Comparison of ENCODE assay signal across 9 cellular contexts in genomic region chr14:22852599-22852939, GRCh38. TPM values are rescaled to one million over a fixed set of nuclear protein-coding genes. Genes with fewer than 3 reads are reported as not detected.
DNase-seq lines count a peak whose midpoint lies in the region; ATAC-seq and TF ChIP-seq lines count a peak whose summit lies in the region.
"Had no signal": no experiment of that assay in that cellular context is flagged by ENCODE, and none has a peak within 500 bp of the region (broad histone marks: within the 10 kb centered on the region; RNA-seq: fewer than 3 reads in every experiment).

No MANE protein-coding gene starts in this region.

- 80% methylated on average over 2 of the region's 2 CpGs for WGBS in right cardiac atrium

- H3K4me1 ChIP-seq in ACC112 (ENCODE audit: control insufficient read depth, insufficient read depth, low read length, unreplicated experiment) (peaks cover 57% of the 10 kb centered on the region), MM.1S (ENCODE audit: low read length) (peaks cover 3% of the 10 kb centered on the region; the same call in 1 of the 2 replicates), right cardiac atrium (ENCODE audit: control insufficient read depth, insufficient read depth, low read length) (peaks cover 25% of the 10 kb centered on the region)

- ATAC-seq in central memory CD8-positive, alpha-beta T cell (replicated peaks; ENCODE audit: extremely low read depth, poor library complexity, severe bottlenecking) = no peak
- ATAC-seq in HG03469 (IDR thresholded peaks at IDR 0.05; ENCODE audit: unreplicated experiment) (no peak), right cardiac atrium (no peak)

- intact Hi-C loops in right cardiac atrium (cut with DNase I) (loop anchor here (2.0 to 10.0 kb wide), 5 partner anchors 30 to 468 kb away; no protein-coding TSS in a partner anchor), head of caudate nucleus (cut with DNase I) (loop anchor here (10.0 kb wide), 1 partner anchor 268 kb away; the partner anchor contains the start of gene DAD1)

- H3K36me3 Mint-ChIP-seq in central memory CD8-positive, alpha-beta T cell (ENCODE audit: insufficient read depth) = peaks cover 2% of the 10 kb centered on the region
- no peaks in the 10 kb centered on the region for H3K36me3 Mint-ChIP-seq in nephron progenitor cell (ENCODE audit: low read depth)

- H3K4me1 Mint-ChIP-seq in central memory CD8-positive, alpha-beta T cell = peaks cover 14% of the 10 kb centered on the region
- peaks cover 34% of the 10 kb centered on the region for H3K4me1 Mint-ChIP-seq in nephron progenitor cell

- TF ChIP-seq CTCF in MM.1S (IDR thresholded peaks at IDR 0.05; ENCODE audit: low read length) (no peak), nephron progenitor cell (IDR thresholded peaks at IDR 0.05) (no peak)

- no peaks in the 10 kb centered on the region for H3F3A ChIP-seq in MM.1S (ENCODE audit: insufficient read depth, low read length)

- H3K36me3 ChIP-seq in ACC112 (ENCODE audit: insufficient read depth, low read length) (no peaks in the 10 kb centered on the region; the same call in 1 of the 2 replicates), MM.1S (replicated peaks; ENCODE audit: insufficient read depth, low read length) (no peaks in the 10 kb centered on the region)

- H2AFZ ChIP-seq in ACC112 (ENCODE audit: low read length, unreplicated experiment) (peak overlapping the region; percentile 100), MM.1S (ENCODE audit: low read length) (peak overlapping the region; percentile 99)

- H3K27me3 ChIP-seq in ACC112 (ENCODE audit: insufficient read depth, low read length) (no peaks in the 10 kb centered on the region), MM.1S (replicated peaks; ENCODE audit: insufficient read depth, low read length) (no peaks in the 10 kb centered on the region), right cardiac atrium (ENCODE audit: control insufficient read depth, insufficient read depth) (no peaks in the 10 kb centered on the region)

- no peak overlapping the region for H3K27ac Mint-ChIP-seq in central memory CD8-positive, alpha-beta T cell (ENCODE audit: low read depth)
- peak overlapping the region; percentile 88 for H3K27ac Mint-ChIP-seq in nephron progenitor cell

- H3K27ac ChIP-seq in ACC112 (ENCODE audit: low read depth, low read length) (peak overlapping the region; percentile 100), MM.1S (ENCODE audit: low read length) (no peak overlapping the region), right cardiac atrium (ENCODE audit: low read length) (no peak overlapping the region)

- no peaks in the 10 kb centered on the region for H3K9me3 Mint-ChIP-seq in central memory CD8-positive, alpha-beta T cell
- H3K9me3 Mint-ChIP-seq in nephron progenitor cell = peaks cover 4% of the 10 kb centered on the region

- H3K79me2 ChIP-seq in ACC112 (ENCODE audit: control insufficient read depth, insufficient read depth, low read length, unreplicated experiment) (no peaks in the 10 kb centered on the region), MM.1S (ENCODE audit: low read length) (no peaks in the 10 kb centered on the region)

- H4K20me1 ChIP-seq in MM.1S (ENCODE audit: insufficient read depth, low read length) = no peaks in the 10 kb centered on the region

- no peaks in the 10 kb centered on the region for H3K9me3 ChIP-seq in MM.1S (replicated peaks; ENCODE audit: insufficient read depth, low read length)
- no peaks in the 10 kb centered on the region for H3K9me3 ChIP-seq in right cardiac atrium (ENCODE audit: control insufficient read depth, low read length)

- H3K27me3 Mint-ChIP-seq in central memory CD8-positive, alpha-beta T cell = peaks cover 48% of the 10 kb centered on the region
- H3K27me3 Mint-ChIP-seq in nephron progenitor cell (ENCODE audit: low read depth, poor library complexity) = no peaks in the 10 kb centered on the region

- H3K4me3 Mint-ChIP-seq in central memory CD8-positive, alpha-beta T cell = peak overlapping the region; percentile 79
- H3K4me3 Mint-ChIP-seq in nephron progenitor cell = peak overlapping the region; percentile 79

- DNase-seq in MM.1S (no peak), nephron progenitor cell (no peak), right cardiac atrium (no peak), head of caudate nucleus (no peak), midbrain (lab: John Stamatoyannopoulos, UW) (no peak)
- no peak for DNase-seq in central memory CD8-positive, alpha-beta T cell (ENCODE audit: low spot score in 2 of 2)

- H3K4me3 ChIP-seq in ACC112 (ENCODE audit: low read depth, low read length) = 0 out of 2 replicates have a peak overlapping the region, but pooled peaks have one; percentile 79
- H3K4me3 ChIP-seq in MM.1S (ENCODE audit: low read length) = no peak overlapping the region
- no peak overlapping the region for H3K4me3 ChIP-seq in right cardiac atrium (ENCODE audit: low read length)

- H3K9me2 ChIP-seq in MM.1S (replicated peaks; ENCODE audit: insufficient read depth, low read length) = no peaks in the 10 kb centered on the region

- H3K4me2 ChIP-seq in MM.1S (ENCODE audit: low read depth, low read length) = no peak overlapping the region; the same call in 1 of the 2 replicates

- no peak overlapping the region for H3K9ac ChIP-seq in MM.1S (ENCODE audit: low read length)

RNA-seq across cellular contexts. Expression of gene MMP14, which starts 16.2 kb away (rescaled TPM):
- total RNA-seq in right cardiac atrium = 10 to 100 TPM; 45.3 to 64.1 (median 50.0) TPM
- polyA plus RNA-seq in right cardiac atrium = 33.3 TPM
- polyA plus RNA-seq: immature natural killer cell had no signal

RNA-seq across cellular contexts. Expression of gene LRP10, which starts 19.0 kb away (rescaled TPM):
- total RNA-seq in right cardiac atrium = 10 to 100 TPM; 66.2 to 89.7 (median 76.5) TPM
- 28.7 TPM for polyA plus RNA-seq in right cardiac atrium

RNA-seq across cellular contexts. Expression of gene MRPL52, which starts 22.9 kb away (rescaled TPM):
- 100 to 1,000 TPM in 1 of 4 donors, 10 to 100 TPM in 3; 86.2 to 115 (median 91.1) TPM for total RNA-seq in right cardiac atrium
- 113 TPM for polyA plus RNA-seq in right cardiac atrium

RNA-seq across cellular contexts. Expression of gene REM2, which starts 30.5 kb away (rescaled TPM):
- under 1 TPM in 1 of 4 donors, not detected in 3; 0.25 TPM for total RNA-seq in right cardiac atrium
- polyA plus RNA-seq in right cardiac atrium = 0.07 TPM

RNA-seq across cellular contexts. Expression of gene SLC7A7, which starts 37.3 kb away (rescaled TPM):
- total RNA-seq in right cardiac atrium = 10 to 100 TPM in 1 of 4 donors, 1 to 10 TPM in 3; 5.7 to 13.6 (median 7.5) TPM
- 3.1 TPM for polyA plus RNA-seq in right cardiac atrium
